ENCODE assay signal across 8 cellular contexts in the genomic region with DNA sequence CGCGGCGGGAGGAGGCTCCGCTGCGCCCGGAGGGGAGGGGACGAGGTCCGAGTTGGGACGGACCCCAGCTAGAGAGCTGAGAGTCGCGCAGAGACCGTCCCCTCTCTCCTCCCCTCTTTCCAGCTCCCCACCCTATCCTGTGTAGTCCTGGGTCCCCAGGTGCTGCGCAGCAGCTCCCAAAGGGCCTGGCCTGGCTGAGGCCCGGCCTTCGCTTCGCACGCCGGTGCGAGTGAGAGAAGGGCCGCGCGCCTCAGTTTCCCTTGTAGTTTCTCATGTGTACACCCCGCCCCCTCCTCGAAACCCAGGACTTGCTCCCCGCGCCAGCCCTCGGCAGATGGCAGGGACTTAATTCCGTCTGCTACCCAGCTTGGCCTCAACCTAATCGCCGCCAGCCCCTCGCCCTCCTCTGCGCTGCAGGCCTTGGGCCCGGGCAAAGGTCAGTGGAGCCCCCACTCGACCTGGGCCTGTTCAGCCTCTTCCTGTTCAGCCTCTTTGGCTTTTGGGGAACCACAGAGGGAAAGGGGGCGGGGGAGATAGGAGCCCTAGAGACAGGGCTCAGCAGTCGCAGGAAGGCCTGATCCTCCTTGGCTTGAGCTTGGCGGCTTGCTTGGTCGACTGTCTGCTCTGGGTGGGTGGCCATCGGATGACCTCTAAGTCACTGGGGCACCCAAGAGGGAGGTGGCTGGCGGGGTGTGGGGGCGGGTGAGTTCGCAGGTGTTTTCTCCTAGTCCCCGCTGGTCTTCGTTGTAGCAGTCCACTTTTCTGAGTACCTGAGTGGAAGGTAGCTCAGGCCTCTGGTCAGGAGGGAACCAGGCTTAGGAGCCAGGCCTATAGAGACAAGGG. TPM values are rescaled to one million over a fixed set of nuclear protein-coding genes. Genes with fewer than 3 reads are reported as not detected.
DNase-seq lines count a peak whose midpoint lies in the region; ATAC-seq, FAIRE-seq and TF ChIP-seq lines count a peak whose summit lies in the region.

No MANE protein-coding gene starts in this region.

- no peak for FAIRE-seq in RCC 7860 (lab: Jason Lieb, UNC)

- H3K27me3 ChIP-seq in MG63 (no peaks in the 10 kb centered on the region), esophagus squamous epithelium (no peaks in the 10 kb centered on the region)

- POLR2A ChIA-PET in activated CD8-positive, alpha-beta T cell treated with anti-CD3 and anti-CD28 coated beads for 36 hours (lab: Charles Lee), result interaction anchor here (0.9 to 4.0 kb wide), 12 partner anchors 11 to 126 kb away, joined by 3 to 35 read pairs (median 5); a partner anchor contains a TSS

- no peak for ATAC-seq in activated CD8-positive, alpha-beta T cell treated with anti-CD3 and anti-CD28 coated beads for 36 hours
- ATAC-seq in natural killer cell treated with Interleukin-12 subunit alpha and Interleukin-12 subunit beta and Interleukin-15 and Interleukin-18, amount 100 ng/mL, for 72 hours, result no peak
- ATAC-seq in omental fat pad (ENCODE audit: low FRiP score), result no peak

- no peak for TF ChIP-seq POLR2A in esophagus squamous epithelium (IDR thresholded peaks at IDR 0.05)

- WGBS in esophagus squamous epithelium, 2 donors, result 0 to 13% methylated on average over 8 of the region's 44 CpGs

- H3K4me3 Mint-ChIP-seq in activated CD8-positive, alpha-beta T cell treated with anti-CD3 and anti-CD28 coated beads for 36 hours, result peak overlapping the region; percentile 96
- peak overlapping the region; percentile 97 for H3K4me3 Mint-ChIP-seq in natural killer cell treated with Interleukin-12 subunit alpha and Interleukin-12 subunit beta and Interleukin-15 and Interleukin-18, amount 100 ng/mL, for 72 hours

- CTCF ChIA-PET in activated CD8-positive, alpha-beta T cell treated with anti-CD3 and anti-CD28 coated beads for 36 hours (lab: Charles Lee), result interaction anchor here (1.1 to 4.2 kb wide), 8 partner anchors 9 to 57 kb away, joined by 3 to 22 read pairs (median 4); no protein-coding TSS in a partner anchor

- peak overlapping the region; percentile 94 for H3K27ac Mint-ChIP-seq in activated CD8-positive, alpha-beta T cell treated with anti-CD3 and anti-CD28 coated beads for 36 hours
- peak overlapping the region; percentile 95 to 98 for H3K27ac Mint-ChIP-seq in natural killer cell treated with Interleukin-12 subunit alpha and Interleukin-12 subunit beta and Interleukin-15 and Interleukin-18, amount 100 ng/mL, for 72 hours

- no peaks in the 10 kb centered on the region for H3K9me3 Mint-ChIP-seq in activated CD8-positive, alpha-beta T cell treated with anti-CD3 and anti-CD28 coated beads for 36 hours
- no peaks in the 10 kb centered on the region for H3K9me3 Mint-ChIP-seq in natural killer cell treated with Interleukin-12 subunit alpha and Interleukin-12 subunit beta and Interleukin-15 and Interleukin-18, amount 100 ng/mL, for 72 hours

- H3K4me3 ChIP-seq in MG63, result peak overlapping the region; percentile 72
- H3K4me3 ChIP-seq in esophagus squamous epithelium, result peak overlapping the region; percentile 64 to 96 (median 76)

- peak; percentile 60 for DNase-seq in NCI-H2227 (lab: John Stamatoyannopoulos, UW; ENCODE audit: unreplicated experiment)
- DNase-seq in NCI-H2227 treated with DMSO at 0.1 percent for 48 hours (lab: John Stamatoyannopoulos, UW), result no peak
- no peak for DNase-seq in MG63
- peak; percentile 43 for DNase-seq in activated CD8-positive, alpha-beta T cell treated with anti-CD3 and anti-CD28 coated beads for 36 hours
- DNase-seq in esophagus squamous epithelium (lab: John Stamatoyannopoulos, UW), result no peak
- no peak for DNase-seq in natural killer cell treated with Interleukin-12 subunit alpha and Interleukin-12 subunit beta and Interleukin-15 and Interleukin-18, amount 100 ng/mL, for 72 hours (ENCODE audit: low spot score)
- no peak for DNase-seq in omental fat pad (ENCODE audit: low spot score)
- DNase-seq in RCC 7860 (ENCODE audit: low spot score), result no peak

- H3K36me3 Mint-ChIP-seq in activated CD8-positive, alpha-beta T cell treated with anti-CD3 and anti-CD28 coated beads for 36 hours (ENCODE audit: low read depth), result peaks cover 18% of the 10 kb centered on the region
- peaks cover 5% of the 10 kb centered on the region for H3K36me3 Mint-ChIP-seq in natural killer cell treated with Interleukin-12 subunit alpha and Interleukin-12 subunit beta and Interleukin-15 and Interleukin-18, amount 100 ng/mL, for 72 hours

- TF ChIP-seq CTCF in activated CD8-positive, alpha-beta T cell treated with anti-CD3 and anti-CD28 coated beads for 36 hours (IDR thresholded peaks at IDR 0.05), result no peak
- TF ChIP-seq CTCF in esophagus squamous epithelium (IDR thresholded peaks at IDR 0.05) (no peak), omental fat pad (IDR thresholded peaks at IDR 0.05) (no peak)

- peaks cover 30% of the 10 kb centered on the region for H3K36me3 ChIP-seq in MG63
- H3K36me3 ChIP-seq in esophagus squamous epithelium, result peaks cover 12 to 34% (median 15%) of the 10 kb centered on the region in 3 donors

- peaks cover 18% of the 10 kb centered on the region for H3K4me1 Mint-ChIP-seq in activated CD8-positive, alpha-beta T cell treated with anti-CD3 and anti-CD28 coated beads for 36 hours (ENCODE audit: low read depth)
- peaks cover 24 to 27% of the 10 kb centered on the region in 2 donors for H3K4me1 Mint-ChIP-seq in natural killer cell treated with Interleukin-12 subunit alpha and Interleukin-12 subunit beta and Interleukin-15 and Interleukin-18, amount 100 ng/mL, for 72 hours (ENCODE audit: low read depth in 2 of 2)

- H3K4me1 ChIP-seq in esophagus squamous epithelium, result peaks cover 17 to 25% (median 17%) of the 10 kb centered on the region in 3 donors

- no peaks in the 10 kb centered on the region for H3K9me3 ChIP-seq in MG63
- H3K9me3 ChIP-seq in esophagus squamous epithelium, result no peaks in the 10 kb centered on the region

- H3K27ac ChIP-seq in esophagus squamous epithelium, result peak overlapping the region; percentile 95 to 100 (median 98)

- intact Hi-C loops in activated CD8-positive, alpha-beta T cell treated with anti-CD3 and anti-CD28 coated beads for 36 hours (cut with micrococcal nuclease), result loop anchor here (5.0 to 10.0 kb wide), 2 partner anchors 59 to 122 kb away; no protein-coding TSS in a partner anchor
- intact Hi-C loops in esophagus squamous epithelium (cut with DNase I), result no loop called here

- no peaks in the 10 kb centered on the region for H3K27me3 Mint-ChIP-seq in activated CD8-positive, alpha-beta T cell treated with anti-CD3 and anti-CD28 coated beads for 36 hours
- no peaks in the 10 kb centered on the region for H3K27me3 Mint-ChIP-seq in natural killer cell treated with Interleukin-12 subunit alpha and Interleukin-12 subunit beta and Interleukin-15 and Interleukin-18, amount 100 ng/mL, for 72 hours

RNA-seq across cellular contexts. Expression of a gene that starts 1.0 kb away (rescaled TPM):
- 14.9 and 22.9 TPM in 2 replicates for total RNA-seq in MG63 (2014; rRNA removed; shearing (Covaris generic); ENCODE audit: low replicate concordance)
- 10 to 100 TPM; 27.3 to 29.5 TPM for total RNA-seq in activated CD8-positive, alpha-beta T cell treated with anti-CD3 and anti-CD28 coated beads for 36 hours
- total RNA-seq in esophagus squamous epithelium (10 to 100 TPM; 16.5 to 28.5 (median 18.3) TPM), omental fat pad (10 to 100 TPM; 10.1 to 15.3 (median 14.2) TPM)
- total RNA-seq in natural killer cell treated with Interleukin-12 subunit alpha and Interleukin-12 subunit beta and Interleukin-15 and Interleukin-18, amount 100 ng/mL, for 72 hours, result 10 to 100 TPM; 29.1 to 31.2 TPM

RNA-seq across cellular contexts. Expression of a gene that starts 28.6 kb away (rescaled TPM):
- total RNA-seq in MG63 (2014; rRNA removed; shearing (Covaris generic); ENCODE audit: low replicate concordance), result 225 and 311 TPM in 2 replicates
- total RNA-seq in activated CD8-positive, alpha-beta T cell treated with anti-CD3 and anti-CD28 coated beads for 36 hours, result 100 to 1,000 TPM; 203 to 214 TPM
- total RNA-seq in esophagus squamous epithelium (100 to 1,000 TPM in 3 of 4 donors, 10 to 100 TPM in 1; 78.2 to 117 (median 109) TPM), omental fat pad (100 to 1,000 TPM in 3 of 4 donors, 10 to 100 TPM in 1; 96.4 to 148 (median 131) TPM)
- total RNA-seq in natural killer cell treated with Interleukin-12 subunit alpha and Interleukin-12 subunit beta and Interleukin-15 and Interleukin-18, amount 100 ng/mL, for 72 hours, result 100 to 1,000 TPM; 193 to 235 TPM

RNA-seq across cellular contexts. Expression of a gene that starts 44.1 kb away (rescaled TPM):
- 42.2 and 44.2 TPM in 2 replicates for total RNA-seq in MG63 (2014; rRNA removed; shearing (Covaris generic); ENCODE audit: low replicate concordance)
- 10 to 100 TPM; 46.6 to 47.3 TPM for total RNA-seq in activated CD8-positive, alpha-beta T cell treated with anti-CD3 and anti-CD28 coated beads for 36 hours
- total RNA-seq in esophagus squamous epithelium, result 10 to 100 TPM; 34.0 to 63.4 (median 56.0) TPM
- total RNA-seq in natural killer cell treated with Interleukin-12 subunit alpha and Interleukin-12 subunit beta and Interleukin-15 and Interleukin-18, amount 100 ng/mL, for 72 hours, result 10 to 100 TPM; 69.9 to 82.3 TPM
- 100 to 1,000 TPM in 1 of 4 donors, 10 to 100 TPM in 3; 80.4 to 109 (median 87.2) TPM for total RNA-seq in omental fat pad

Comparison
In these comparisons a context has a peak if more than half of its experiments do, and no peak if none do; other contexts are left out.
1. DNase-seq: peak in NCI-H2227 (single experiment) and activated CD8-positive, alpha-beta T cell treated with anti-CD3 and anti-CD28 coated beads for 36 hours (single experiment); none in NCI-H2227 treated with DMSO at 0.1 percent for 48 hours (single experiment), MG63 (single experiment), esophagus squamous epithelium (single experiment), natural killer cell treated with Interleukin-12 subunit alpha and Interleukin-12 subunit beta and Interleukin-15 and Interleukin-18, amount 100 ng/mL, for 72 hours (single experiment), omental fat pad (single experiment) and RCC 7860 (single experiment).